Comparison of ENCODE assay signal across 30 cellular contexts in the genomic region with DNA sequence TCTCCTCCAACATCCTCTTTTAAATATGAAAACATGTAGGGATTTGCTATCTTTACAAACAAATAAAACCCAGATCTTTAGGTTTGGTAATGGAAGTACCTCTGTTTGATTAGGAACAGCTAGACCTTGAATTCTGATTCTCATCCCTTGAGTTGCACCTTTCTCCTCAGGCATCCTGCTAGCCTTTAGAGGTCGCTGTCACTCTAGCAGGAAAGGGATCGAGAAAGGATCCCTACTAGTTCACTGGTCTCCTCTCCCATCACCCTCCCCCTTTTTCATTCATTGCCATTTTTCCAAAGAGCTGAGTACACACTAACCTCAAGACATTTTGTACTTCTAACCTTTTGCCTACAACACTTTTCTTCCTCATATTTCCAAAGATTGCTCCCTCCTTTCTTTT.
A peak's percentile ranks its signal among the peaks of the same experiment; 100 is the strongest.
DNase-seq lines count a peak whose midpoint lies in the region; ATAC-seq, FAIRE-seq and TF ChIP-seq lines count a peak whose summit lies in the region.
"Had no signal": no experiment of that assay in that cellular context is flagged by ENCODE, and none has a peak within 500 bp of the region (broad histone marks: within the 10 kb centered on the region; RNA-seq: fewer than 3 reads in every experiment).

No MANE protein-coding gene starts in this region.

- H3K4me2 ChIP-seq in HepG2 (ENCODE audit: low read depth, low read length) (no peak overlapping the region), OCI-LY3 (ENCODE audit: low read length) (no peak overlapping the region)
- H3K4me2 ChIP-seq: KMS-11 had no signal

- peaks cover 18% of the 10 kb centered on the region for H3K9me3 Mint-ChIP-seq in endodermal cell
- H3K9me3 Mint-ChIP-seq in T-helper 2 cell treated with Interferon-gamma antibody and Interleukin-4, amounts not matched to agents 5 μg/mL and 100 μg/mL, for 36 hours, result no peaks in the 10 kb centered on the region
- H3K9me3 Mint-ChIP-seq: activated CD4-positive, alpha-beta memory T cell treated with anti-CD3 and anti-CD28 coated beads, Interleukin-2, amount 10 ng/mL, durations not matched to agents 7 days and 5 days; activated naive CD8-positive, alpha-beta T cell treated with anti-CD3 and anti-CD28 coated beads, Interleukin-2, amount 10 ng/mL, durations not matched to agents 7 days and 5 days had no signal

- FAIRE-seq in HepG2 (lab: Jason Lieb, UNC) (no peak), D721Med (lab: Jason Lieb, UNC) (no peak)
- FAIRE-seq: frontal cortex, HTR-8/SVneo had no signal

- peak; percentile 1 for DNase-seq in HepG2 (ENCODE audit: low spot score)
- no peak for DNase-seq in right lobe of liver
- DNase-seq in endodermal cell, result peak; percentile 49
- no peak for DNase-seq in T-helper 2 cell treated with Interferon-gamma antibody and Interleukin-4, amounts not matched to agents 5 μg/mL and 100 μg/mL, for 36 hours (ENCODE audit: low spot score)
- DNase-seq in D721Med (ENCODE audit: insufficient read length, low spot score), result no peak
- DNase-seq in superior temporal gyrus (ENCODE audit: extremely low spot score), result no peak
- DNase-seq: ACHN; activated CD4-positive, alpha-beta memory T cell treated with anti-CD3 and anti-CD28 coated beads, Interleukin-2, amount 10 ng/mL, durations not matched to agents 7 days and 5 days; activated effector memory CD4-positive, alpha-beta T cell treated with anti-CD3 and anti-CD28 coated beads, Interleukin-2, amount 50 U/mL, for 16 hours; activated naive CD8-positive, alpha-beta T cell treated with anti-CD3 and anti-CD28 coated beads, Interleukin-2, amount 10 ng/mL, durations not matched to agents 7 days and 5 days; COR-L47; effector CD4-positive, alpha-beta T cell; midbrain; MV-4-11; naive thymus-derived CD8-positive, alpha-beta T cell; NCI-H1694; NCI-H2171 treated with DMSO at 0.1 percent for 48 hours; NCI-H526; ovary; spleen; stimulated activated CD4-positive, alpha-beta T cell treated with anti-CD3 and anti-CD28 coated beads, Interleukin-2, amount 100 ng/mL, for 48 hours; substantia nigra; T-helper 9 cell; uterus had no signal

- POLR2A ChIA-PET in HepG2 (lab: Yijun Ruan, JAX), result no interaction called here

- H3K36me3 Mint-ChIP-seq in endodermal cell (ENCODE audit: low read depth), result peaks cover 5% of the 10 kb centered on the region
- H3K36me3 Mint-ChIP-seq in T-helper 2 cell treated with Interferon-gamma antibody and Interleukin-4, amounts not matched to agents 5 μg/mL and 100 μg/mL, for 36 hours (ENCODE audit: low read depth), result no peaks in the 10 kb centered on the region
- H3K36me3 Mint-ChIP-seq: activated naive CD8-positive, alpha-beta T cell treated with anti-CD3 and anti-CD28 coated beads, Interleukin-2, amount 10 ng/mL, durations not matched to agents 7 days and 5 days; stimulated activated effector memory CD8-positive, alpha-beta T cell treated with anti-CD3 and anti-CD28 coated beads, Interleukin-12 subunit alpha, Interleukin-12 subunit beta, amount 100 ng/mL, for 72 hours had no signal

- no peak for TF ChIP-seq RAD21 in HepG2 (CRISPR knock-in tag; IDR thresholded peaks at IDR 0.05)

- H3K4me1 Mint-ChIP-seq in endodermal cell, result peaks cover 14% of the 10 kb centered on the region
- no peaks in the 10 kb centered on the region for H3K4me1 Mint-ChIP-seq in T-helper 2 cell treated with Interferon-gamma antibody and Interleukin-4, amounts not matched to agents 5 μg/mL and 100 μg/mL, for 36 hours (ENCODE audit: low read depth)
- H3K4me1 Mint-ChIP-seq: activated CD4-positive, alpha-beta memory T cell treated with anti-CD3 and anti-CD28 coated beads, Interleukin-2, amount 10 ng/mL, durations not matched to agents 7 days and 5 days; activated naive CD8-positive, alpha-beta T cell treated with anti-CD3 and anti-CD28 coated beads, Interleukin-2, amount 10 ng/mL, durations not matched to agents 7 days and 5 days; naive thymus-derived CD8-positive, alpha-beta T cell; stimulated activated effector memory CD8-positive, alpha-beta T cell treated with anti-CD3 and anti-CD28 coated beads, Interleukin-12 subunit alpha, Interleukin-12 subunit beta, amount 100 ng/mL, for 72 hours had no signal

- 0% methylated on average over 2 of the region's 2 CpGs for WGBS in HepG2 (ENCODE audit: low lambda C conversion rate)
- 38% methylated on average over 2 of the region's 2 CpGs for WGBS in right lobe of liver (ENCODE audit: insufficient coverage, low coverage, low lambda C conversion rate, missing lambda C conversion rate)
- 51% methylated on average over 2 of the region's 2 CpGs; no CpG with 5 or more reads in 1 of the 2 experiments for WGBS in endodermal cell (ENCODE audit: insufficient coverage in 1 of 2, insufficient read length in 1 of 2), 2 experiments

- no TSS peak for BruUV-seq in HepG2 (replicated peaks; lab: Mats Ljungman, UMichigan)

- TF ChIP-seq CTCF in HepG2 (CRISPR knock-in tag; IDR thresholded peaks at IDR 0.05), result 0 out of 2 replicates have a peak, but pooled peaks have one; percentile 12
- TF ChIP-seq CTCF in right lobe of liver (IDR thresholded peaks at IDR 0.05), result no peak
- TF ChIP-seq CTCF in OCI-LY3 (IDR thresholded peaks at IDR 0.05; ENCODE audit: low read depth, low read length), result peak; percentile 50
- TF ChIP-seq CTCF in endodermal cell (conservative IDR thresholded peaks at IDR 0.05), result peak; percentile 82
- TF ChIP-seq CTCF in D721Med (IDR thresholded peaks at IDR 0.05; ENCODE audit: insufficient read depth, missing control alignments), result no peak

- H4K20me1 ChIP-seq in HepG2 (ENCODE audit: insufficient read depth, low read length), result no peaks in the 10 kb centered on the region
- no peaks in the 10 kb centered on the region for H4K20me1 ChIP-seq in OCI-LY3 (ENCODE audit: insufficient read depth, low read length)

- H3K79me2 ChIP-seq in HepG2 (ENCODE audit: insufficient read depth, low read length) (no peaks in the 10 kb centered on the region), OCI-LY3 (ENCODE audit: low read length) (no peaks in the 10 kb centered on the region)

- CTCF ChIA-PET in HepG2 (lab: Yijun Ruan, JAX; ENCODE audit: low intra/inter-chr PET ratio, low total read pairs), result no interaction called here

- in situ Hi-C loops in HepG2 (cut with HindIII; ENCODE audit: extremely low pct_ligation_motif_present, low pct_unique_long_range_greater_than_20kb), result no loop called here

- H3K27ac ChIP-seq in HepG2 (ENCODE audit: extremely low read length, insufficient read depth, low read length) (no peak overlapping the region), right lobe of liver (no peak overlapping the region), OCI-LY3 (ENCODE audit: low read length) (no peak overlapping the region), endodermal cell (ENCODE audit: low read depth, low read length) (no peak overlapping the region)
- H3K27ac ChIP-seq: KMS-11, ovary, spleen, uterus had no signal

- H3K4me3 ChIP-seq in HepG2 (replicated peaks in 1 of 3; ENCODE audit: insufficient read depth in 1 of 3, low read depth in 2 of 3, low read length in 3 of 3) (no peak overlapping the region), right lobe of liver (no peak overlapping the region), OCI-LY3 (ENCODE audit: low read length) (no peak overlapping the region), endodermal cell (ENCODE audit: low read length) (no peak overlapping the region)
- H3K4me3 ChIP-seq: ovary, spleen, uterus had no signal

- no peak overlapping the region for H3K27ac Mint-ChIP-seq in endodermal cell
- H3K27ac Mint-ChIP-seq in T-helper 2 cell treated with Interferon-gamma antibody and Interleukin-4, amounts not matched to agents 5 μg/mL and 100 μg/mL, for 36 hours, result no peak overlapping the region
- H3K27ac Mint-ChIP-seq: activated CD4-positive, alpha-beta memory T cell treated with anti-CD3 and anti-CD28 coated beads, Interleukin-2, amount 10 ng/mL, durations not matched to agents 7 days and 5 days; activated naive CD8-positive, alpha-beta T cell treated with anti-CD3 and anti-CD28 coated beads, Interleukin-2, amount 10 ng/mL, durations not matched to agents 7 days and 5 days; naive thymus-derived CD8-positive, alpha-beta T cell; stimulated activated effector memory CD8-positive, alpha-beta T cell treated with anti-CD3 and anti-CD28 coated beads, Interleukin-12 subunit alpha, Interleukin-12 subunit beta, amount 100 ng/mL, for 72 hours had no signal

- no peak for TF ChIP-seq POLR2A in HepG2 (IDR thresholded peaks at IDR 0.05; ENCODE audit: insufficient read depth in 1 of 2, low read depth in 2 of 2, low read length in 2 of 2)
- no peak for TF ChIP-seq POLR2A in right lobe of liver (IDR thresholded peaks at IDR 0.05)

- ATAC-seq in HepG2, result no peak
- ATAC-seq in right lobe of liver, result no peak
- ATAC-seq in GM18868 (IDR thresholded peaks at IDR 0.05; ENCODE audit: unreplicated experiment), result no peak
- ATAC-seq: naive thymus-derived CD8-positive, alpha-beta T cell; stimulated activated effector memory CD8-positive, alpha-beta T cell treated with anti-CD3 and anti-CD28 coated beads, Interleukin-12 subunit alpha, Interleukin-12 subunit beta, amount 100 ng/mL, for 72 hours had no signal

- intact Hi-C loops in HepG2 (cut with micrococcal nuclease; ENCODE audit: unreplicated experiment) (no loop called here), right lobe of liver (cut with DNase I) (no loop called here)

- H3K4me1 ChIP-seq in HepG2 (ENCODE audit: insufficient read depth, low read length) (no peaks in the 10 kb centered on the region), right lobe of liver (no peaks in the 10 kb centered on the region), OCI-LY3 (ENCODE audit: low read length) (no peaks in the 10 kb centered on the region), endodermal cell (ENCODE audit: control insufficient read depth, insufficient read depth, low read length) (no peaks in the 10 kb centered on the region)
- H3K4me1 ChIP-seq: spleen, uterus had no signal

- no peaks in the 10 kb centered on the region for H3K36me3 ChIP-seq in HepG2 (replicated peaks in 1 of 2; ENCODE audit: control insufficient read depth in 1 of 2, insufficient read depth in 2 of 2, low read length in 2 of 2)
- no peaks in the 10 kb centered on the region for H3K36me3 ChIP-seq in right lobe of liver
- H3K36me3 ChIP-seq in OCI-LY3 (replicated peaks; ENCODE audit: low read depth, low read length), result no peaks in the 10 kb centered on the region
- no peaks in the 10 kb centered on the region for H3K36me3 ChIP-seq in endodermal cell (ENCODE audit: control insufficient read depth, insufficient read depth, low read length)
- H3K36me3 ChIP-seq: ovary, spleen, uterus had no signal

- H2AFZ ChIP-seq in HepG2 (ENCODE audit: low read length) (no peak overlapping the region), OCI-LY3 (ENCODE audit: low read depth, low read length) (no peak overlapping the region)

- H3K9ac ChIP-seq in HepG2 (ENCODE audit: insufficient read depth, low read depth, low read length), result no peak overlapping the region
- H3K9ac ChIP-seq in OCI-LY3 (ENCODE audit: low read length), result no peak overlapping the region
- H3K9ac ChIP-seq in endodermal cell (ENCODE audit: extremely low read depth, low read length, poor library complexity, severe bottlenecking), result no peak overlapping the region
- H3K9ac ChIP-seq: KMS-11 had no signal

- TF ChIP-seq EP300 in HepG2 (IDR thresholded peaks at IDR 0.05; ENCODE audit: low read depth in 2 of 2, low read length in 2 of 2) (no peak), HepG2 (CRISPR knock-in tag; IDR thresholded peaks at IDR 0.05; ENCODE audit: borderline replicate concordance) (no peak)

- no peak overlapping the region for H3K4me3 Mint-ChIP-seq in endodermal cell
- H3K4me3 Mint-ChIP-seq in T-helper 2 cell treated with Interferon-gamma antibody and Interleukin-4, amounts not matched to agents 5 μg/mL and 100 μg/mL, for 36 hours, result no peak overlapping the region
- H3K4me3 Mint-ChIP-seq: activated CD4-positive, alpha-beta memory T cell treated with anti-CD3 and anti-CD28 coated beads, Interleukin-2, amount 10 ng/mL, durations not matched to agents 7 days and 5 days; activated naive CD8-positive, alpha-beta T cell treated with anti-CD3 and anti-CD28 coated beads, Interleukin-2, amount 10 ng/mL, durations not matched to agents 7 days and 5 days; naive thymus-derived CD8-positive, alpha-beta T cell; stimulated activated effector memory CD8-positive, alpha-beta T cell treated with anti-CD3 and anti-CD28 coated beads, Interleukin-12 subunit alpha, Interleukin-12 subunit beta, amount 100 ng/mL, for 72 hours had no signal

- no peaks in the 10 kb centered on the region; a peak in 1 of 5 replicates for H3K27me3 ChIP-seq in HepG2 (ENCODE audit: control insufficient read depth in 1 of 2, insufficient read depth in 2 of 2, low read length in 2 of 2)
- H3K27me3 ChIP-seq in right lobe of liver, result no peaks in the 10 kb centered on the region
- H3K27me3 ChIP-seq in OCI-LY3 (ENCODE audit: low read depth, low read length), result no peaks in the 10 kb centered on the region
- H3K27me3 ChIP-seq in endodermal cell (ENCODE audit: control insufficient read depth, insufficient read depth, low read length, poor library complexity, severe bottlenecking), result no peaks in the 10 kb centered on the region
- H3K27me3 ChIP-seq: ovary, spleen, uterus had no signal

- no peaks in the 10 kb centered on the region for H3K27me3 Mint-ChIP-seq in endodermal cell (ENCODE audit: insufficient read depth)
- no peaks in the 10 kb centered on the region for H3K27me3 Mint-ChIP-seq in T-helper 2 cell treated with Interferon-gamma antibody and Interleukin-4, amounts not matched to agents 5 μg/mL and 100 μg/mL, for 36 hours (ENCODE audit: low read depth)
- H3K27me3 Mint-ChIP-seq: activated CD4-positive, alpha-beta memory T cell treated with anti-CD3 and anti-CD28 coated beads, Interleukin-2, amount 10 ng/mL, durations not matched to agents 7 days and 5 days; activated naive CD8-positive, alpha-beta T cell treated with anti-CD3 and anti-CD28 coated beads, Interleukin-2, amount 10 ng/mL, durations not matched to agents 7 days and 5 days had no signal

- H3K9me3 ChIP-seq in HepG2 (ENCODE audit: low read length), result no peaks in the 10 kb centered on the region
- H3K9me3 ChIP-seq in right lobe of liver, result no peaks in the 10 kb centered on the region
- H3K9me3 ChIP-seq in OCI-LY3 (ENCODE audit: insufficient read depth, low read length), result no peaks in the 10 kb centered on the region
- peaks cover 16% of the 10 kb centered on the region for H3K9me3 ChIP-seq in endodermal cell (ENCODE audit: control insufficient read depth, low read length)
- H3K9me3 ChIP-seq: ovary, uterus had no signal

Comparison
In these comparisons a context has a peak if more than half of its experiments do, and no peak if none do; other contexts are left out.
1. DNase-seq: peak in HepG2 (single experiment) and endodermal cell (single experiment); none in right lobe of liver (0 of 3), T-helper 2 cell treated with Interferon-gamma antibody and Interleukin-4, amounts not matched to agents 5 μg/mL and 100 μg/mL, for 36 hours (single experiment), D721Med (single experiment) and superior temporal gyrus (single experiment).
2. CTCF ChIP-seq: peak in HepG2 (single experiment), OCI-LY3 (single experiment) and endodermal cell (single experiment); none in right lobe of liver (0 of 4) and D721Med (single experiment).